8 cellular contexts compared by ENCODE assay signal in genomic region chr11:8871283-8871775, GRCh38. TPM values are rescaled to one million over a fixed set of nuclear protein-coding genes. Genes with fewer than 3 reads are reported as not detected.
DNase-seq lines count a peak whose midpoint lies in the region; FAIRE-seq and TF ChIP-seq lines count a peak whose summit lies in the region.

No MANE protein-coding gene starts in this region.

- TF ChIP-seq POLR2A in GM12891 (IDR thresholded peaks at IDR 0.05; ENCODE audit: low read depth, low read length), result no peak

- H3K27me3 Mint-ChIP-seq in nephron progenitor cell (ENCODE audit: low read depth, poor library complexity), result peaks cover 5% of the 10 kb centered on the region
- H3K27me3 Mint-ChIP-seq in immature natural killer cell (ENCODE audit: low read depth in 3 of 3), result peaks cover 3 to 26% (median 9%) of the 10 kb centered on the region in 3 donors

- FAIRE-seq in GM12891 (lab: Jason Lieb, UNC), result no peak

- peaks cover 4% of the 10 kb centered on the region for H3K36me3 Mint-ChIP-seq in nephron progenitor cell (ENCODE audit: low read depth)
- H3K36me3 Mint-ChIP-seq in immature natural killer cell, result no peaks in the 10 kb centered on the region

- H2AFZ ChIP-seq in Karpas-422 (ENCODE audit: low read length), result no peak overlapping the region

- H3K4me1 Mint-ChIP-seq in nephron progenitor cell, result peaks cover 43% of the 10 kb centered on the region
- peaks cover 0 to 8% of the 10 kb centered on the region in 2 donors for H3K4me1 Mint-ChIP-seq in immature natural killer cell

- no peak overlapping the region; the same call in 1 of the 2 replicates for H3K27ac ChIP-seq in HUES6 (ENCODE audit: low read depth, low read length)
- peak overlapping the region; percentile 91 for H3K27ac ChIP-seq in WERI-Rb-1
- H3K27ac ChIP-seq in Karpas-422 (ENCODE audit: low read length), result no peak overlapping the region

- peaks cover 19% of the 10 kb centered on the region; the same call in 1 of the 2 replicates for H3K4me1 ChIP-seq in HUES6 (ENCODE audit: control insufficient read depth, insufficient read depth, low read length)
- H3K4me1 ChIP-seq in Karpas-422 (ENCODE audit: low read length), result no peaks in the 10 kb centered on the region

- H3K9ac ChIP-seq in HUES6 (ENCODE audit: low read length) (peak overlapping the region; percentile 59), Karpas-422 (ENCODE audit: low read length) (no peak overlapping the region)

- H3K9me3 ChIP-seq in HUES6 (ENCODE audit: control insufficient read depth, insufficient read depth, low read depth, low read length) (no peaks in the 10 kb centered on the region), WERI-Rb-1 (ENCODE audit: severe bottlenecking) (no peaks in the 10 kb centered on the region), Karpas-422 (ENCODE audit: low read length) (no peaks in the 10 kb centered on the region)

- H4K20me1 ChIP-seq in Karpas-422 (ENCODE audit: insufficient read depth, low read depth, low read length), result no peaks in the 10 kb centered on the region

- H3K4me3 ChIP-seq in HUES6 (ENCODE audit: low read depth, low read length), result peak overlapping the region; percentile 59
- peak overlapping the region; percentile 81 for H3K4me3 ChIP-seq in WERI-Rb-1 (ENCODE audit: low read depth, low read length)
- peak overlapping the region; percentile 79 for H3K4me3 ChIP-seq in fibroblast of villous mesenchyme (ENCODE audit: low read depth, low read length)
- no peak overlapping the region for H3K4me3 ChIP-seq in Karpas-422 (ENCODE audit: low read length)

- no peaks in the 10 kb centered on the region for H3K27me3 ChIP-seq in HUES6 (ENCODE audit: control insufficient read depth, insufficient read depth, low read length)
- H3K27me3 ChIP-seq in WERI-Rb-1 (ENCODE audit: insufficient read depth, low read depth, severe bottlenecking), result no peaks in the 10 kb centered on the region
- H3K27me3 ChIP-seq in Karpas-422 (ENCODE audit: low read length), result no peaks in the 10 kb centered on the region

- H3K36me3 ChIP-seq in HUES6 (ENCODE audit: control insufficient read depth, insufficient read depth, low read length), result no peaks in the 10 kb centered on the region
- H3K36me3 ChIP-seq in WERI-Rb-1, result no peaks in the 10 kb centered on the region; the same call in 1 of the 2 replicates
- H3K36me3 ChIP-seq in Karpas-422 (ENCODE audit: insufficient read depth, low read length), result no peaks in the 10 kb centered on the region

- H3K9me2 ChIP-seq in Karpas-422 (replicated peaks; ENCODE audit: insufficient read depth, low read length), result no peaks in the 10 kb centered on the region

- H3K9me3 Mint-ChIP-seq in nephron progenitor cell (peaks cover under 1% of the 10 kb centered on the region), immature natural killer cell (no peaks in the 10 kb centered on the region)

- no peak for TF ChIP-seq CTCF in WERI-Rb-1 (IDR thresholded peaks at IDR 0.05; ENCODE audit: low read depth, low read length)
- TF ChIP-seq CTCF in fibroblast of villous mesenchyme (IDR thresholded peaks at IDR 0.05; ENCODE audit: insufficient read depth, low read depth, low read length), result no peak
- TF ChIP-seq CTCF in nephron progenitor cell (IDR thresholded peaks at IDR 0.05), result no peak

- peak overlapping the region; percentile 83 for H3K4me3 Mint-ChIP-seq in nephron progenitor cell
- peak overlapping the region in 2 of 5 donors; percentile 42 to 54 for H3K4me3 Mint-ChIP-seq in immature natural killer cell

- peak; percentile 40 for DNase-seq in COLO668 (lab: John Stamatoyannopoulos, UW; ENCODE audit: unreplicated experiment)
- DNase-seq in WERI-Rb-1, result peak; percentile 74
- DNase-seq in fibroblast of villous mesenchyme (ENCODE audit: low read depth), result peak; percentile 98
- DNase-seq in nephron progenitor cell, result peak; percentile 71
- DNase-seq in immature natural killer cell, result no peak
- DNase-seq in Karpas-422, result no peak
- no peak for DNase-seq in GM12891 (ENCODE audit: insufficient read length, low spot score)

- peak overlapping the region; percentile 95 for H3K27ac Mint-ChIP-seq in nephron progenitor cell
- H3K27ac Mint-ChIP-seq in immature natural killer cell, result no peak overlapping the region

- H3K79me2 ChIP-seq in Karpas-422 (ENCODE audit: low read length), result no peaks in the 10 kb centered on the region

- no peak overlapping the region for H3K4me2 ChIP-seq in Karpas-422 (ENCODE audit: low read depth, low read length, poor library complexity, severe bottlenecking)

TF ChIP-seq in GM12891, 5 proteins besides CTCF, POLR2A, EP300 and RAD21:
- TF ChIP-seq PAX5 (IDR thresholded peaks at IDR 0.05; ENCODE audit: insufficient read depth, low read length, severe bottlenecking) (no peak), POU2F2 (IDR thresholded peaks at IDR 0.05; ENCODE audit: low read depth, low read length) (no peak)

RNA-seq across cellular contexts. Expression of gene AKIP1, which starts 39.7 kb away (rescaled TPM):
- 59.6 and 74.3 TPM in 2 replicates for total RNA-seq in fibroblast of villous mesenchyme
- 10 to 100 TPM in 1 of 3 donors, 1 to 10 TPM in 2; 5.4 to 20.7 (median 7.3) TPM for polyA plus RNA-seq in immature natural killer cell
- 15.1 and 16.1 TPM in 2 replicates for total RNA-seq in Karpas-422 (2014; rRNA removed; shearing (Covaris generic); ENCODE audit: low replicate concordance)
- 20.1 TPM for polyA plus RNA-seq in GM12891 (2012; ENCODE audit: low read depth, missing spikeins)

Comparison
In these comparisons a context has a peak if more than half of its experiments do, and no peak if none do; other contexts are left out.
1. DNase-seq: peak in COLO668 (single experiment), WERI-Rb-1 (single experiment), fibroblast of villous mesenchyme (single experiment) and nephron progenitor cell (single experiment); none in immature natural killer cell (0 of 3), Karpas-422 (single experiment) and GM12891 (single experiment).